1 cellular context compared by ENCODE assay signal in the genomic region with DNA sequence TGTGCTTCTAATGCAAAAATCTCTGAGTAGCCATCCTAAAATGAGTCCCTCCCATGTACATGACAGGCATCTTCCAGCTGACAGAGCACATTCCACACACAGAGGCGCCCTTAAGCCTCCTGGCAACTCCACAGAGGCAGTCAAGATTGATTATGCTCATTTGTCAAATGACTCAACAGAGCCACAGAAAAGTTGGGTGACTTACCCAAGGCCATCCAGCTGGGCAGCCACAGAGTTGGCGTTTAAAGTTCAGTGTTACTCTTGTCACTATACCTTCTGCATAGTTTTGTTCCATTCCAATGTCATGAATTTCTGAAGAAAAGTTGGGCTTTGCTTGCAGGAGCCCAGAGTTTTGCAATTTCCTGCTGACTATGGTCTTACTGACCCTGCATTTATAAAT.
TF ChIP-seq lines count a peak whose summit lies in the region.

No MANE protein-coding gene starts in this region.

TF ChIP-seq in K562, 482 proteins besides CTCF, POLR2A, EP300 and RAD21 (continued from another document):
- TF ChIP-seq, protein P1, sequence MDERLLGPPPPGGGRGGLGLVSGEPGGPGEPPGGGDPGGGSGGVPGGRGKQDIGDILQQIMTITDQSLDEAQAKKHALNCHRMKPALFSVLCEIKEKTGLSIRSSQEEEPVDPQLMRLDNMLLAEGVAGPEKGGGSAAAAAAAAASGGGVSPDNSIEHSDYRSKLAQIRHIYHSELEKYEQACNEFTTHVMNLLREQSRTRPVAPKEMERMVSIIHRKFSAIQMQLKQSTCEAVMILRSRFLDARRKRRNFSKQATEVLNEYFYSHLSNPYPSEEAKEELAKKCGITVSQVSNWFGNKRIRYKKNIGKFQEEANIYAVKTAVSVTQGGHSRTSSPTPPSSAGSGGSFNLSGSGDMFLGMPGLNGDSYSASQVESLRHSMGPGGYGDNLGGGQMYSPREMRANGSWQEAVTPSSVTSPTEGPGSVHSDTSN (CRISPR knock-in tag; IDR thresholded peaks at IDR 0.05; ENCODE audit: low read depth), result no peak
- TF ChIP-seq, protein P1 (tag; conservative IDR thresholded peaks at IDR 0.05; ENCODE audit: low read depth), result peak; percentile 92
- TF ChIP-seq TCF7L2 (IDR thresholded peaks at IDR 0.05; ENCODE audit: low read depth, low read length) (no peak), SMAD2 (IDR thresholded peaks at IDR 0.05; ENCODE audit: low read depth, low read length) (no peak), ZNF232 (CRISPR knock-in tag; IDR thresholded peaks at IDR 0.05) (no peak)
TF ChIP-seq in K562: peak in this region for 3.
